Comparison of ENCODE assay signal across 13 cellular contexts in the genomic region with DNA sequence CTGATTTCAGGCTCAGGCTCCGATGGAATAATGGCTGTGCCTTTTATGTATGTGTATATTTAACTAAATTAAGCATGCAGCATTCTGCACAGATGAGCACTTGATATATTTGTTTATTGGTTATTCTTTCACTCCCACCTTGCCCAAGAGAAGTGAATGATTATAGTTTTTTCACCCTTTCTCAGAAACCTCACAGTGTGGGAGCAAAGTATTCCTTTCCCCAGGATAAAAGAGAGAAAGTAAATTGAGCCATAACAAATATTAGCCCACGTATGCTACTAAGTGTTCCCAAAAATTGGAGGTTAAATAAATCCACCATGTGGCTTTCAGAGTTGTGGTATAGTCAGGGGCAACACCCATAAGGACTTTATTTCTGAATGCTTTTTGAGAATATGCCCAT.
DNase-seq lines count a peak whose midpoint lies in the region; TF ChIP-seq lines count a peak whose summit lies in the region.
"Had no signal": no experiment of that assay in that cellular context is flagged by ENCODE, and none has a peak within 500 bp of the region (broad histone marks: within the 10 kb centered on the region; RNA-seq: fewer than 3 reads in every experiment).

No MANE protein-coding gene starts in this region.

- in situ Hi-C loops in KBM-7 (cut with MboI; ENCODE audit: low pct_unique_long_range_greater_than_20kb, low sequenced_read_pairs): no loop called here

- TF ChIP-seq CTCF in GM10266 (IDR thresholded peaks at IDR 0.05; ENCODE audit: control insufficient read depth, insufficient read depth, low read depth, missing control alignments): no peak

- DNase-seq in NCI-H1417 (lab: John Stamatoyannopoulos, UW): peak in 2 of 3 experiments; percentile 19 to 66
- DNase-seq in NCI-H1417 treated with DMSO at 0.1 percent for 48 hours (lab: John Stamatoyannopoulos, UW): no peak
- DNase-seq in NCI-H345 (lab: John Stamatoyannopoulos, UW): peak; percentile 68
- peak; percentile 22 for DNase-seq in NCI-H774 (lab: John Stamatoyannopoulos, UW)
- DNase-seq in stimulated activated CD4-positive, alpha-beta T cell treated with anti-CD3 and anti-CD28 coated beads, Interleukin-2, amount 100 ng/mL, for 24 hours: no peak
- DNase-seq in T1000 (lab: John Stamatoyannopoulos, UW): no peak
- no peak for DNase-seq in KBM-7
- DNase-seq in GM10266 (ENCODE audit: extremely low spot score): no peak
- DNase-seq: AML-193; Calu3; CD4-positive, CD25-positive, alpha-beta regulatory T cell; DMS 273 treated with DMSO at 0.1 percent for 48 hours; H7 had no signal

Comparison
In these comparisons a context has a peak if more than half of its experiments do, and no peak if none do; other contexts are left out.
1. DNase-seq: peak in NCI-H1417 (2 of 3), NCI-H345 (single experiment) and NCI-H774 (single experiment); none in NCI-H1417 treated with DMSO at 0.1 percent for 48 hours (single experiment), stimulated activated CD4-positive, alpha-beta T cell treated with anti-CD3 and anti-CD28 coated beads, Interleukin-2, amount 100 ng/mL, for 24 hours (0 of 2), T1000 (single experiment), KBM-7 (single experiment) and GM10266 (single experiment).